ENCODE assay signal across 9 cellular contexts in genomic region chr12:88553941-88554658, GRCh38. TPM values are rescaled to one million over a fixed set of nuclear protein-coding genes. Genes with fewer than 3 reads are reported as not detected.
A peak's percentile ranks its signal among the peaks of the same experiment; 100 is the strongest.
DNase-seq lines count a peak whose midpoint lies in the region; FAIRE-seq and TF ChIP-seq lines count a peak whose summit lies in the region.
"Had no signal": no experiment of that assay in that cellular context is flagged by ENCODE, and none has a peak within 500 bp of the region (broad histone marks: within the 10 kb centered on the region; RNA-seq: fewer than 3 reads in every experiment).

No MANE protein-coding gene starts in this region.

- H3K36me3 ChIP-seq in colonic mucosa (no peaks in the 10 kb centered on the region), neural progenitor cell (no peaks in the 10 kb centered on the region), kidney (ENCODE audit: control insufficient read depth in 1 of 2, insufficient read depth in 2 of 2, low read length in 2 of 2) (no peaks in the 10 kb centered on the region)

- H3K27ac ChIP-seq in colonic mucosa (peak overlapping the region; percentile 1), neural progenitor cell (no peak overlapping the region), kidney (ENCODE audit: low read depth in 2 of 2, low read length in 2 of 2) (no peak overlapping the region)

- no peaks in the 10 kb centered on the region for H3K36me3 Mint-ChIP-seq in neural progenitor cell

- no peaks in the 10 kb centered on the region for H3F3A ChIP-seq in neural progenitor cell (ENCODE audit: low read depth)

- no peak overlapping the region for H3K4me3 Mint-ChIP-seq in neural progenitor cell

- peaks cover 3% of the 10 kb centered on the region for H3K27me3 Mint-ChIP-seq in neural progenitor cell (ENCODE audit: insufficient read depth, low read depth)

- H3K4me1 ChIP-seq in colonic mucosa (peaks cover 17% of the 10 kb centered on the region), neural progenitor cell (peaks cover 11% of the 10 kb centered on the region), kidney (ENCODE audit: control insufficient read depth in 1 of 2, insufficient read depth in 1 of 2, low read depth in 1 of 2, low read length in 2 of 2) (peaks cover 3 to 6% of the 10 kb centered on the region in 2 donors)

- no peaks in the 10 kb centered on the region for H3K79me2 ChIP-seq in neural progenitor cell (ENCODE audit: low read depth)

- no peak overlapping the region for H3K4me3 ChIP-seq in colonic mucosa
- H3K4me3 ChIP-seq in neural progenitor cell = no peak overlapping the region
- H3K4me3 ChIP-seq in kidney (ENCODE audit: low read length in 2 of 2) = no peak overlapping the region

- peak overlapping the region; percentile 58 for H3K27ac Mint-ChIP-seq in neural progenitor cell

- H3K27me3 ChIP-seq in colonic mucosa (no peaks in the 10 kb centered on the region), neural progenitor cell (no peaks in the 10 kb centered on the region)

- H3K9ac ChIP-seq in colonic mucosa (ENCODE audit: low read depth in 2 of 2, low read length in 2 of 2) = no peak overlapping the region
- H3K9ac ChIP-seq in neural progenitor cell = no peak overlapping the region
- no peak overlapping the region for H3K9ac ChIP-seq in kidney (ENCODE audit: low read length in 2 of 2)

- no peaks in the 10 kb centered on the region for H4K20me1 ChIP-seq in neural progenitor cell (ENCODE audit: low read depth)

- peaks cover 12% of the 10 kb centered on the region for H3K4me1 Mint-ChIP-seq in neural progenitor cell

- DNase-seq in DMS 273 treated with DMSO at 0.1 percent for 48 hours (lab: John Stamatoyannopoulos, UW) (peak; percentile 44), NCI-H2107 (lab: John Stamatoyannopoulos, UW) (peak; percentile 52), colonic mucosa (no peak), neural progenitor cell (ENCODE audit: low spot score) (peak; percentile 36), Kasumi-1 (lab: John Stamatoyannopoulos, UW) (no peak), GOT3 (lab: John Stamatoyannopoulos, UW) (no peak), kidney (no peak)
- DNase-seq in stimulated activated naive CD4-positive, alpha-beta T cell treated with Interleukin-2 at 50 U/mL for 16 hours (lab: John Stamatoyannopoulos, UW) = no peak
- DNase-seq: activated CD8-positive, alpha-beta memory T cell treated with anti-CD3 and anti-CD28 coated beads, Interleukin-2, amount 50 U/mL, for 4 hours had no signal

- TF ChIP-seq CTCF in colonic mucosa (IDR thresholded peaks at IDR 0.05) (no peak), neural progenitor cell (IDR thresholded peaks at IDR 0.05) (no peak), kidney (IDR thresholded peaks at IDR 0.05; ENCODE audit: borderline replicate concordance, extremely low read depth, insufficient read depth) (no peak)

- H3K4me2 ChIP-seq in neural progenitor cell = peak overlapping the region; percentile 3

- no peaks in the 10 kb centered on the region for H3K9me3 ChIP-seq in colonic mucosa
- H3K9me3 ChIP-seq in neural progenitor cell (ENCODE audit: low read depth) = no peaks in the 10 kb centered on the region
- no peaks in the 10 kb centered on the region for H3K9me3 ChIP-seq in kidney (ENCODE audit: control insufficient read depth in 1 of 2, low read length in 2 of 2)

- H3K9me3 Mint-ChIP-seq in neural progenitor cell = no peaks in the 10 kb centered on the region

- no peak for FAIRE-seq in kidney (lab: Jason Lieb, UNC)

- intact Hi-C loops in colonic mucosa (cut with DNase I) = no loop called here
- intact Hi-C loops in kidney (cut with DNase I) = no loop called here

- H2AFZ ChIP-seq in neural progenitor cell (replicated peaks) = peak overlapping the region; percentile 66

RNA-seq across cellular contexts. Expression of gene KITLG, which starts 26.2 kb away (rescaled TPM):
- 10 to 100 TPM; 32.8 to 37.1 TPM for total RNA-seq in colonic mucosa
- 1.0 and 1.2 TPM in 2 replicates for total RNA-seq in neural progenitor cell (ENCODE audit: low replicate concordance)
- total RNA-seq in kidney = 125 TPM
- polyA plus RNA-seq in kidney (ENCODE audit: insufficient read depth, low read depth, low replicate concordance) = 17.6 TPM

Comparison
In these comparisons a context has a peak if more than half of its experiments do, and no peak if none do; other contexts are left out.
1. DNase-seq: peak in DMS 273 treated with DMSO at 0.1 percent for 48 hours (single experiment), NCI-H2107 (single experiment) and neural progenitor cell (single experiment); none in colonic mucosa (single experiment), Kasumi-1 (0 of 2), GOT3 (single experiment), stimulated activated naive CD4-positive, alpha-beta T cell treated with Interleukin-2 at 50 U/mL for 16 hours (single experiment) and kidney (single experiment).
2. RNA of gene KITLG, which starts 26.2 kb away (total RNA-seq): 125 TPM in kidney (single experiment) and 32.8 to 37.1 TPM in colonic mucosa; 1.0 to 1.2 TPM in neural progenitor cell; every median in the first group is over 10 times any median in the second.